19 cellular contexts compared by ENCODE assay signal in genomic region chr4:63728480-63729177, GRCh38.
DNase-seq lines count a peak whose midpoint lies in the region; ATAC-seq, FAIRE-seq and TF ChIP-seq lines count a peak whose summit lies in the region.
"Had no signal": no experiment of that assay in that cellular context is flagged by ENCODE, and none has a peak within 500 bp of the region (broad histone marks: within the 10 kb centered on the region; RNA-seq: fewer than 3 reads in every experiment).

No MANE protein-coding gene starts in this region.

- DNase-seq in HepG2 (ENCODE audit: low spot score) (no peak), right lobe of liver (no peak), WTC11 (ENCODE audit: low spot score) (peak; percentile 14), mesendoderm (peak; percentile 67), DMS114 treated with DMSO at 0.1 percent for 48 hours (lab: John Stamatoyannopoulos, UW; ENCODE audit: unreplicated experiment) (no peak), HT-29 (ENCODE audit: low spot score) (no peak)
- DNase-seq in activated naive CD4-positive, alpha-beta T cell treated with anti-CD3 and anti-CD28 coated beads for 36 hours = no peak
- no peak for DNase-seq in stimulated activated CD4-positive, alpha-beta T cell treated with anti-CD3 and anti-CD28 coated beads, Interleukin-2, amount 100 ng/mL, for 24 hours
- DNase-seq: activated T-cell treated with anti-CD3 and anti-CD28 coated beads, Interleukin-2, amount 50 U/mL, for 72 hours; body of pancreas; NCI-H1092; NCI-H2081 treated with DMSO at 0.1 percent for 48 hours; NCI-H510A treated with DMSO at 0.1 percent for 48 hours; SIG-M5; small intestine had no signal

- no peak for TF ChIP-seq RAD21 in HepG2 (CRISPR knock-in tag; IDR thresholded peaks at IDR 0.05)

- no peak overlapping the region for H3K4me3 Mint-ChIP-seq in WTC11
- no peak overlapping the region for H3K4me3 Mint-ChIP-seq in activated naive CD4-positive, alpha-beta T cell treated with anti-CD3 and anti-CD28 coated beads for 36 hours
- H3K4me3 Mint-ChIP-seq: activated naive CD8-positive, alpha-beta T cell; activated T-cell treated with anti-CD3 and anti-CD28 coated beads, Interleukin-2, amount 50 U/mL, for 72 hours; dendritic cell treated with granulocyte-macrophage colony-stimulating factor and Interleukin-4, amounts not matched to agents 40 ng/mL and 50 ng/mL, for 4 days had no signal

- no peak for FAIRE-seq in HepG2 (lab: Jason Lieb, UNC)
- FAIRE-seq: K562, small intestine had no signal

- no peak overlapping the region for H3K18ac ChIP-seq in mesendoderm (ENCODE audit: low read length)

- H2BK15ac ChIP-seq in mesendoderm (replicated peaks; ENCODE audit: low read depth) = no peak overlapping the region

- peak overlapping the region; percentile 62 for H3K56ac ChIP-seq in mesendoderm (ENCODE audit: low read length)

- H3K27ac Mint-ChIP-seq in WTC11 = peak overlapping the region; percentile 38
- H3K27ac Mint-ChIP-seq in activated naive CD4-positive, alpha-beta T cell treated with anti-CD3 and anti-CD28 coated beads for 36 hours = no peak overlapping the region
- H3K27ac Mint-ChIP-seq: activated naive CD8-positive, alpha-beta T cell; activated T-cell treated with anti-CD3 and anti-CD28 coated beads, Interleukin-2, amount 50 U/mL, for 72 hours; dendritic cell treated with granulocyte-macrophage colony-stimulating factor and Interleukin-4, amounts not matched to agents 40 ng/mL and 50 ng/mL, for 4 days had no signal

- H3K36me3 ChIP-seq in HepG2 (replicated peaks in 1 of 2; ENCODE audit: control insufficient read depth in 1 of 2, insufficient read depth in 2 of 2, low read length in 2 of 2) (no peaks in the 10 kb centered on the region), right lobe of liver (no peaks in the 10 kb centered on the region), mesendoderm (ENCODE audit: control insufficient read depth, insufficient read depth, low read length) (no peaks in the 10 kb centered on the region)
- H3K36me3 ChIP-seq: BLaER1 treated with 17β-estradiol and CSF1 and Interleukin-3, amounts not matched to agents 10 nM and 100 nM had no signal

- no peak for TF ChIP-seq EP300 in HepG2 (IDR thresholded peaks at IDR 0.05; ENCODE audit: low read depth in 2 of 2, low read length in 2 of 2)
- no peak for TF ChIP-seq EP300 in HepG2 (CRISPR knock-in tag; IDR thresholded peaks at IDR 0.05; ENCODE audit: borderline replicate concordance)

- H3K4ac ChIP-seq in mesendoderm (ENCODE audit: low read depth, low read length) = no peak overlapping the region

- BruUV-seq in HepG2 (replicated peaks; lab: Mats Ljungman, UMichigan) = no TSS peak

- no peak overlapping the region for H2AFZ ChIP-seq in HepG2 (ENCODE audit: low read length)

- H3K4me1 ChIP-seq in HepG2 (ENCODE audit: insufficient read depth, low read length) (no peaks in the 10 kb centered on the region), right lobe of liver (no peaks in the 10 kb centered on the region), mesendoderm (ENCODE audit: control insufficient read depth, low read depth, low read length) (peaks cover 4% of the 10 kb centered on the region)
- H3K4me1 ChIP-seq: BLaER1 treated with 17β-estradiol and CSF1 and Interleukin-3, amounts not matched to agents 10 nM and 100 nM; body of pancreas had no signal

- H4K20me1 ChIP-seq in HepG2 (ENCODE audit: insufficient read depth, low read length) = no peaks in the 10 kb centered on the region
- H4K20me1 ChIP-seq: BLaER1 treated with 17β-estradiol and CSF1 and Interleukin-3, amounts not matched to agents 10 nM and 100 nM had no signal

- H4K5ac ChIP-seq in mesendoderm (ENCODE audit: low read length) = no peak overlapping the region

- TF ChIP-seq CTCF in HepG2 (CRISPR knock-in tag; IDR thresholded peaks at IDR 0.05) (no peak), right lobe of liver (IDR thresholded peaks at IDR 0.05) (no peak), WTC11 (IDR thresholded peaks at IDR 0.05) (no peak)

- H3K36me3 Mint-ChIP-seq in WTC11 = no peaks in the 10 kb centered on the region
- no peaks in the 10 kb centered on the region for H3K36me3 Mint-ChIP-seq in activated naive CD4-positive, alpha-beta T cell treated with anti-CD3 and anti-CD28 coated beads for 36 hours (ENCODE audit: low read depth)
- H3K36me3 Mint-ChIP-seq: activated naive CD8-positive, alpha-beta T cell had no signal

- intact Hi-C loops in HepG2 (cut with micrococcal nuclease; ENCODE audit: unreplicated experiment) = no loop called here
- intact Hi-C loops in right lobe of liver (cut with DNase I) = no loop called here
- intact Hi-C loops in activated naive CD4-positive, alpha-beta T cell treated with anti-CD3 and anti-CD28 coated beads for 36 hours (cut with micrococcal nuclease) = no loop called here

- no peaks in the 10 kb centered on the region for H3K27me3 Mint-ChIP-seq in WTC11 (ENCODE audit: low read depth)
- no peaks in the 10 kb centered on the region for H3K27me3 Mint-ChIP-seq in activated naive CD4-positive, alpha-beta T cell treated with anti-CD3 and anti-CD28 coated beads for 36 hours (ENCODE audit: low read depth)
- H3K27me3 Mint-ChIP-seq: activated naive CD8-positive, alpha-beta T cell; dendritic cell treated with granulocyte-macrophage colony-stimulating factor and Interleukin-4, amounts not matched to agents 40 ng/mL and 50 ng/mL, for 4 days had no signal

- H3K23ac ChIP-seq in mesendoderm (ENCODE audit: low read length) = no peak overlapping the region

- H3K4me3 ChIP-seq in HepG2 (replicated peaks in 1 of 3; ENCODE audit: insufficient read depth in 1 of 3, low read depth in 2 of 3, low read length in 3 of 3) (no peak overlapping the region), right lobe of liver (no peak overlapping the region), mesendoderm (ENCODE audit: low read length) (no peak overlapping the region)
- H3K4me3 ChIP-seq: BLaER1 treated with 17β-estradiol and CSF1 and Interleukin-3, amounts not matched to agents 10 nM and 100 nM; body of pancreas; K562 had no signal

- H4K8ac ChIP-seq in mesendoderm (ENCODE audit: low read depth, low read length) = no peak overlapping the region

- no peaks in the 10 kb centered on the region for H3K9me3 Mint-ChIP-seq in WTC11
- peaks cover 5% of the 10 kb centered on the region for H3K9me3 Mint-ChIP-seq in activated naive CD4-positive, alpha-beta T cell treated with anti-CD3 and anti-CD28 coated beads for 36 hours

- H3K4me2 ChIP-seq in HepG2 (ENCODE audit: low read depth, low read length) (no peak overlapping the region), mesendoderm (ENCODE audit: low read length) (no peak overlapping the region)
- H3K4me2 ChIP-seq: BLaER1 treated with 17β-estradiol and CSF1 and Interleukin-3, amounts not matched to agents 10 nM and 100 nM had no signal

- H3K27ac ChIP-seq in HepG2 (ENCODE audit: extremely low read length, insufficient read depth, low read length) (no peak overlapping the region), right lobe of liver (no peak overlapping the region), mesendoderm (ENCODE audit: low read depth, low read length) (peak overlapping the region; percentile 61)
- H3K27ac ChIP-seq: BLaER1 treated with 17β-estradiol and CSF1 and Interleukin-3, amounts not matched to agents 10 nM and 100 nM; body of pancreas had no signal

- no peaks in the 10 kb centered on the region for H3K79me1 ChIP-seq in mesendoderm (ENCODE audit: low read length)

- in situ Hi-C loops in HepG2 (cut with HindIII; ENCODE audit: extremely low pct_ligation_motif_present, low pct_unique_long_range_greater_than_20kb) = no loop called here

- TF ChIP-seq POLR2A in HepG2 (IDR thresholded peaks at IDR 0.05; ENCODE audit: insufficient read depth in 1 of 2, low read depth in 2 of 2, low read length in 2 of 2) (no peak), right lobe of liver (IDR thresholded peaks at IDR 0.05) (no peak)

- H3K27me3 ChIP-seq in HepG2 (ENCODE audit: control insufficient read depth in 1 of 2, insufficient read depth in 2 of 2, low read length in 2 of 2) (no peaks in the 10 kb centered on the region), right lobe of liver (no peaks in the 10 kb centered on the region), mesendoderm (ENCODE audit: insufficient read depth, low read length, poor library complexity) (no peaks in the 10 kb centered on the region)
- H3K27me3 ChIP-seq: BLaER1 treated with 17β-estradiol and CSF1 and Interleukin-3, amounts not matched to agents 10 nM and 100 nM; body of pancreas had no signal

- no peak overlapping the region for H2AK5ac ChIP-seq in mesendoderm (ENCODE audit: low read length)

- H2BK120ac ChIP-seq in mesendoderm (ENCODE audit: low read depth, low read length) = no peak overlapping the region

- H2BK5ac ChIP-seq in mesendoderm (ENCODE audit: low read length) = no peak overlapping the region

- peaks cover 15% of the 10 kb centered on the region for H3K4me1 Mint-ChIP-seq in WTC11
- no peaks in the 10 kb centered on the region for H3K4me1 Mint-ChIP-seq in activated naive CD4-positive, alpha-beta T cell treated with anti-CD3 and anti-CD28 coated beads for 36 hours (ENCODE audit: low read depth)

- H3K9ac ChIP-seq in HepG2 (ENCODE audit: insufficient read depth, low read depth, low read length) = no peak overlapping the region
- H3K9ac ChIP-seq in mesendoderm (ENCODE audit: low read length) = no peak overlapping the region
- H3K9ac ChIP-seq: BLaER1 treated with 17β-estradiol and CSF1 and Interleukin-3, amounts not matched to agents 10 nM and 100 nM had no signal

- H3K79me2 ChIP-seq in HepG2 (ENCODE audit: insufficient read depth, low read length) (no peaks in the 10 kb centered on the region), mesendoderm (ENCODE audit: control insufficient read depth, insufficient read depth, low read length) (no peaks in the 10 kb centered on the region)

- H3K9me3 ChIP-seq in HepG2 (ENCODE audit: low read length) (no peaks in the 10 kb centered on the region), right lobe of liver (no peaks in the 10 kb centered on the region)
- H3K9me3 ChIP-seq: BLaER1 treated with 17β-estradiol and CSF1 and Interleukin-3, amounts not matched to agents 10 nM and 100 nM; body of pancreas had no signal

- peak; percentile 82 for ATAC-seq in HepG2
- ATAC-seq in right lobe of liver = no peak
- peak; percentile 94 for ATAC-seq in WTC11
- ATAC-seq: activated T-cell treated with anti-CD3 and anti-CD28 coated beads, Interleukin-2, amount 50 U/mL, for 72 hours; body of pancreas; K562 had no signal

- POLR2A ChIA-PET in HepG2 (lab: Yijun Ruan, JAX) = no interaction called here
- POLR2A ChIA-PET in WTC11 (lab: Charles Lee) = no interaction called here

- CTCF ChIA-PET in HepG2 (lab: Yijun Ruan, JAX; ENCODE audit: low intra/inter-chr PET ratio, low total read pairs) (no interaction called here), WTC11 (lab: Charles Lee) (interaction anchor here (1.1 kb wide), 1 partner anchor 166 kb away, joined by 4 read pairs; no protein-coding TSS in a partner anchor)
- CTCF ChIA-PET in activated naive CD4-positive, alpha-beta T cell treated with anti-CD3 and anti-CD28 coated beads for 36 hours (lab: Charles Lee) = no interaction called here

- WGBS in HepG2 (ENCODE audit: low lambda C conversion rate) = 0% methylated on average over 2 of the region's 3 CpGs
- WGBS in right lobe of liver (ENCODE audit: insufficient coverage, low coverage, low lambda C conversion rate, missing lambda C conversion rate) = 20% methylated on average over 3 of the region's 3 CpGs
- no CpG with 5 or more reads among the region's 3 CpGs for WGBS in mesendoderm (ENCODE audit: extremely low coverage, insufficient coverage, low lambda C conversion rate)

Comparison
In these comparisons a context has a peak if more than half of its experiments do, and no peak if none do; other contexts are left out.
1. ATAC-seq: peak in HepG2 (single experiment) and WTC11 (single experiment); none in right lobe of liver (0 of 4).
2. DNase-seq: peak in WTC11 (single experiment) and mesendoderm (single experiment); none in HepG2 (single experiment), right lobe of liver (0 of 3), DMS114 treated with DMSO at 0.1 percent for 48 hours (single experiment), HT-29 (single experiment), activated naive CD4-positive, alpha-beta T cell treated with anti-CD3 and anti-CD28 coated beads for 36 hours (single experiment) and stimulated activated CD4-positive, alpha-beta T cell treated with anti-CD3 and anti-CD28 coated beads, Interleukin-2, amount 100 ng/mL, for 24 hours (0 of 2).